In the genomic region with DNA sequence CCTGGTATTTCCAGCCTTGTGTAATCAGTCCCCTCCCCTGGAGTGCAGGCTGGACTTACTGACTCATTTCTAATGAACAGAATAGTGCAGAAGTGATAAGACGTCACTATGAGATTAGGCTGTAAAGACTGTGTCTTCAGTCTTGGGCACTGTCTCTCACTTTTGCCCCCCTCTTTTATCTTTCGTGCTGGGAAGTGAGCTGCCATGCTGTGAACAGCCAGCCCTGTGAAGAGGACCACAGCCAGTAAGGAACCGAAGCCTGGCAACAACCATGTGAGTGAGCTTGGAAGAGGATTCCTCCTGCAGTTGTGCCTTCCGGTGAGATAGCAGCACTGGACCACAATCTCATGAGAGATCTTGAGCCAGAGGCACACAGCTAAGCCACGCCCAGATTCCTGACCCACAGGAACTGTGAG, we compare ENCODE assay signal across 1 cellular context.
TF ChIP-seq lines count a peak whose summit lies in the region.

No MANE protein-coding gene starts in this region.

TF ChIP-seq in K562, 482 proteins besides CTCF, POLR2A, EP300 and RAD21 (continued from another document):
- TF ChIP-seq JUND (IDR thresholded peaks at IDR 0.05; ENCODE audit: borderline replicate concordance, low read depth, low read length) (0 out of 2 replicates have a peak, but pooled peaks have one; percentile 26), JUND (tag; IDR thresholded peaks at IDR 0.05; ENCODE audit: borderline replicate concordance, low read depth, low read length) (peak; percentile 33; the same call in 1 of the 3 replicates), EWSR1 (IDR thresholded peaks at IDR 0.05; ENCODE audit: borderline replicate concordance, low read depth, partially characterized antibody) (no peak), MEIS2 (IDR thresholded peaks at IDR 0.05; ENCODE audit: partially characterized antibody) (peak; percentile 43), CREB1 (IDR thresholded peaks at IDR 0.05) (no peak), CREB1 (CRISPR knock-in tag; IDR thresholded peaks at IDR 0.05) (peak; percentile 21; the same call in 1 of the 2 replicates), CBFB (CRISPR knock-in tag; IDR thresholded peaks at IDR 0.05) (no peak), RNF2 (IDR thresholded peaks at IDR 0.05) (peak; percentile 58; the same call in 1 of the 2 replicates), SOX6 (IDR thresholded peaks at IDR 0.05) (peak; percentile 38), ATF7 (IDR thresholded peaks at IDR 0.05) (0 out of 2 replicates have a peak, but pooled peaks have one; percentile 42), TEAD4 (IDR thresholded peaks at IDR 0.05; ENCODE audit: low read length) (peak; percentile 34; the same call in 1 of the 2 replicates), TEAD4 (CRISPR knock-in tag; IDR thresholded peaks at IDR 0.05; ENCODE audit: borderline replicate concordance) (no peak), MAZ (CRISPR knock-in tag; conservative IDR thresholded peaks at IDR 0.05 in 1 of 2, IDR thresholded peaks at IDR 0.05 in 1 of 2) (no peak), KDM5B (IDR thresholded peaks at IDR 0.05; ENCODE audit: insufficient replicate concordance, low read depth, low read length) (no peak), NCOR1 (IDR thresholded peaks at IDR 0.05) (0 out of 2 replicates have a peak, but pooled peaks have one; percentile 5), SMARCA4 (IDR thresholded peaks at IDR 0.05) (peak; percentile 66; the same call in 1 of the 2 replicates), CBFA2T3 (IDR thresholded peaks at IDR 0.05) (peak; percentile 24; the same call in 1 of the 2 replicates), CEBPB (tag; IDR thresholded peaks at IDR 0.05) (0 out of 2 replicates have a peak, but pooled peaks have one; percentile 13), ATF1 (CRISPR knock-in tag; IDR thresholded peaks at IDR 0.05) (no peak), ATF1 (tag; IDR thresholded peaks at IDR 0.05) (peak; percentile 71), L3MBTL2 (IDR thresholded peaks at IDR 0.05) (0 out of 2 replicates have a peak, but pooled peaks have one; percentile 49), DPF2 (IDR thresholded peaks at IDR 0.05) (peak; percentile 77), SMARCE1 (IDR thresholded peaks at IDR 0.05) (peak; percentile 68), FOSL1 (tag; conservative IDR thresholded peaks at IDR 0.05) (peak; percentile 78), ARID1B (IDR thresholded peaks at IDR 0.05) (peak; percentile 76), RBBP5 (IDR thresholded peaks at IDR 0.05; ENCODE audit: borderline replicate concordance, insufficient read depth, low read length, poor library complexity, severe bottlenecking) (peak; percentile 27), ETV1 (tag; conservative IDR thresholded peaks at IDR 0.05; ENCODE audit: low read depth) (peak; percentile 94), HDAC2 (IDR thresholded peaks at IDR 0.05) (0 out of 2 replicates have a peak, but pooled peaks have one; percentile 39), HDGF (IDR thresholded peaks at IDR 0.05) (no peak), FOXM1 (IDR thresholded peaks at IDR 0.05; ENCODE audit: low read depth) (0 out of 2 replicates have a peak, but pooled peaks have one; percentile 10), FOXM1 (CRISPR knock-in tag; IDR thresholded peaks at IDR 0.05; ENCODE audit: low read depth) (no peak), GATA2 (CRISPR knock-in tag; IDR thresholded peaks at IDR 0.05) (0 out of 2 replicates have a peak, but pooled peaks have one; percentile 36)
- TF ChIP-seq, protein P1, sequence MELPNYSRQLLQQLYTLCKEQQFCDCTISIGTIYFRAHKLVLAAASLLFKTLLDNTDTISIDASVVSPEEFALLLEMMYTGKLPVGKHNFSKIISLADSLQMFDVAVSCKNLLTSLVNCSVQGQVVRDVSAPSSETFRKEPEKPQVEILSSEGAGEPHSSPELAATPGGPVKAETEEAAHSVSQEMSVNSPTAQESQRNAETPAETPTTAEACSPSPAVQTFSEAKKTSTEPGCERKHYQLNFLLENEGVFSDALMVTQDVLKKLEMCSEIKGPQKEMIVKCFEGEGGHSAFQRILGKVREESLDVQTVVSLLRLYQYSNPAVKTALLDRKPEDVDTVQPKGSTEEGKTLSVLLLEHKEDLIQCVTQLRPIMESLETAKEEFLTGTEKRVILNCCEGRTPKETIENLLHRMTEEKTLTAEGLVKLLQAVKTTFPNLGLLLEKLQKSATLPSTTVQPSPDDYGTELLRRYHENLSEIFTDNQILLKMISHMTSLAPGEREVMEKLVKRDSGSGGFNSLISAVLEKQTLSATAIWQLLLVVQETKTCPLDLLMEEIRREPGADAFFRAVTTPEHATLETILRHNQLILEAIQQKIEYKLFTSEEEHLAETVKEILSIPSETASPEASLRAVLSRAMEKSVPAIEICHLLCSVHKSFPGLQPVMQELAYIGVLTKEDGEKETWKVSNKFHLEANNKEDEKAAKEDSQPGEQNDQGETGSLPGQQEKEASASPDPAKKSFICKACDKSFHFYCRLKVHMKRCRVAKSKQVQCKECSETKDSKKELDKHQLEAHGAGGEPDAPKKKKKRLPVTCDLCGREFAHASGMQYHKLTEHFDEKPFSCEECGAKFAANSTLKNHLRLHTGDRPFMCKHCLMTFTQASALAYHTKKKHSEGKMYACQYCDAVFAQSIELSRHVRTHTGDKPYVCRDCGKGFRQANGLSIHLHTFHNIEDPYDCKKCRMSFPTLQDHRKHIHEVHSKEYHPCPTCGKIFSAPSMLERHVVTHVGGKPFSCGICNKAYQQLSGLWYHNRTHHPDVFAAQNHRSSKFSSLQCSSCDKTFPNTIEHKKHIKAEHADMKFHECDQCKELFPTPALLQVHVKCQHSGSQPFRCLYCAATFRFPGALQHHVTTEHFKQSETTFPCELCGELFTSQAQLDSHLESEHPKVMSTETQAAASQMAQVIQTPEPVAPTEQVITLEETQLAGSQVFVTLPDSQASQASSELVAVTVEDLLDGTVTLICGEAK (IDR thresholded peaks at IDR 0.05), result 0 out of 2 replicates have a peak, but pooled peaks have one; percentile 35
- TF ChIP-seq, protein P1 (CRISPR knock-in tag; IDR thresholded peaks at IDR 0.05), result no peak
- TF ChIP-seq, protein P2, sequence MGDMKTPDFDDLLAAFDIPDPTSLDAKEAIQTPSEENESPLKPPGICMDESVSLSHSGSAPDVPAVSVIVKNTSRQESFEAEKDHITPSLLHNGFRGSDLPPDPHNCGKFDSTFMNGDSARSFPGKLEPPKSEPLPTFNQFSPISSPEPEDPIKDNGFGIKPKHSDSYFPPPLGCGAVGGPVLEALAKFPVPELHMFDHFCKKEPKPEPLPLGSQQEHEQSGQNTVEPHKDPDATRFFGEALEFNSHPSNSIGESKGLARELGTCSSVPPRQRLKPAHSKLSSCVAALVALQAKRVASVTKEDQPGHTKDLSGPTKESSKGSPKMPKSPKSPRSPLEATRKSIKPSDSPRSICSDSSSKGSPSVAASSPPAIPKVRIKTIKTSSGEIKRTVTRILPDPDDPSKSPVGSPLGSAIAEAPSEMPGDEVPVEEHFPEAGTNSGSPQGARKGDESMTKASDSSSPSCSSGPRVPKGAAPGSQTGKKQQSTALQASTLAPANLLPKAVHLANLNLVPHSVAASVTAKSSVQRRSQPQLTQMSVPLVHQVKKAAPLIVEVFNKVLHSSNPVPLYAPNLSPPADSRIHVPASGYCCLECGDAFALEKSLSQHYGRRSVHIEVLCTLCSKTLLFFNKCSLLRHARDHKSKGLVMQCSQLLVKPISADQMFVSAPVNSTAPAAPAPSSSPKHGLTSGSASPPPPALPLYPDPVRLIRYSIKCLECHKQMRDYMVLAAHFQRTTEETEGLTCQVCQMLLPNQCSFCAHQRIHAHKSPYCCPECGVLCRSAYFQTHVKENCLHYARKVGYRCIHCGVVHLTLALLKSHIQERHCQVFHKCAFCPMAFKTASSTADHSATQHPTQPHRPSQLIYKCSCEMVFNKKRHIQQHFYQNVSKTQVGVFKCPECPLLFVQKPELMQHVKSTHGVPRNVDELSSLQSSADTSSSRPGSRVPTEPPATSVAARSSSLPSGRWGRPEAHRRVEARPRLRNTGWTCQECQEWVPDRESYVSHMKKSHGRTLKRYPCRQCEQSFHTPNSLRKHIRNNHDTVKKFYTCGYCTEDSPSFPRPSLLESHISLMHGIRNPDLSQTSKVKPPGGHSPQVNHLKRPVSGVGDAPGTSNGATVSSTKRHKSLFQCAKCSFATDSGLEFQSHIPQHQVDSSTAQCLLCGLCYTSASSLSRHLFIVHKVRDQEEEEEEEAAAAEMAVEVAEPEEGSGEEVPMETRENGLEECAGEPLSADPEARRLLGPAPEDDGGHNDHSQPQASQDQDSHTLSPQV (IDR thresholded peaks at IDR 0.05), result peak; percentile 53
- TF ChIP-seq, protein P3, sequence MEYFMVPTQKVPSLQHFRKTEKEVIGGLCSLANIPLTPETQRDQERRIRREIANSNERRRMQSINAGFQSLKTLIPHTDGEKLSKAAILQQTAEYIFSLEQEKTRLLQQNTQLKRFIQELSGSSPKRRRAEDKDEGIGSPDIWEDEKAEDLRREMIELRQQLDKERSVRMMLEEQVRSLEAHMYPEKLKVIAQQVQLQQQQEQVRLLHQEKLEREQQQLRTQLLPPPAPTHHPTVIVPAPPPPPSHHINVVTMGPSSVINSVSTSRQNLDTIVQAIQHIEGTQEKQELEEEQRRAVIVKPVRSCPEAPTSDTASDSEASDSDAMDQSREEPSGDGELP (CRISPR knock-in tag; IDR thresholded peaks at IDR 0.05; ENCODE audit: borderline replicate concordance), result peak; percentile 25; the same call in 1 of the 2 replicates
- TF ChIP-seq, protein P4, sequence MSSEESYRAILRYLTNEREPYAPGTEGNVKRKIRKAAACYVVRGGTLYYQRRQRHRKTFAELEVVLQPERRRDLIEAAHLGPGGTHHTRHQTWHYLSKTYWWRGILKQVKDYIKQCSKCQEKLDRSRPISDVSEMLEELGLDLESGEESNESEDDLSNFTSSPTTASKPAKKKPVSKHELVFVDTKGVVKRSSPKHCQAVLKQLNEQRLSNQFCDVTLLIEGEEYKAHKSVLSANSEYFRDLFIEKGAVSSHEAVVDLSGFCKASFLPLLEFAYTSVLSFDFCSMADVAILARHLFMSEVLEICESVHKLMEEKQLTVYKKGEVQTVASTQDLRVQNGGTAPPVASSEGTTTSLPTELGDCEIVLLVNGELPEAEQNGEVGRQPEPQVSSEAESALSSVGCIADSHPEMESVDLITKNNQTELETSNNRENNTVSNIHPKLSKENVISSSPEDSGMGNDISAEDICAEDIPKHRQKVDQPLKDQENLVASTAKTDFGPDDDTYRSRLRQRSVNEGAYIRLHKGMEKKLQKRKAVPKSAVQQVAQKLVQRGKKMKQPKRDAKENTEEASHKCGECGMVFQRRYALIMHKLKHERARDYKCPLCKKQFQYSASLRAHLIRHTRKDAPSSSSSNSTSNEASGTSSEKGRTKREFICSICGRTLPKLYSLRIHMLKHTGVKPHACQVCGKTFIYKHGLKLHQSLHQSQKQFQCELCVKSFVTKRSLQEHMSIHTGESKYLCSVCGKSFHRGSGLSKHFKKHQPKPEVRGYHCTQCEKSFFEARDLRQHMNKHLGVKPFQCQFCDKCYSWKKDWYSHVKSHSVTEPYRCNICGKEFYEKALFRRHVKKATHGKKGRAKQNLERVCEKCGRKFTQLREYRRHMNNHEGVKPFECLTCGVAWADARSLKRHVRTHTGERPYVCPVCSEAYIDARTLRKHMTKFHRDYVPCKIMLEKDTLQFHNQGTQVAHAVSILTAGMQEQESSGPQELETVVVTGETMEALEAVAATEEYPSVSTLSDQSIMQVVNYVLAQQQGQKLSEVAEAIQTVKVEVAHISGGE (CRISPR knock-in tag; IDR thresholded peaks at IDR 0.05), result peak in 1 of 3 experiments; percentile 74; a peak in 2 of 6 replicates
- TF ChIP-seq, protein P5, sequence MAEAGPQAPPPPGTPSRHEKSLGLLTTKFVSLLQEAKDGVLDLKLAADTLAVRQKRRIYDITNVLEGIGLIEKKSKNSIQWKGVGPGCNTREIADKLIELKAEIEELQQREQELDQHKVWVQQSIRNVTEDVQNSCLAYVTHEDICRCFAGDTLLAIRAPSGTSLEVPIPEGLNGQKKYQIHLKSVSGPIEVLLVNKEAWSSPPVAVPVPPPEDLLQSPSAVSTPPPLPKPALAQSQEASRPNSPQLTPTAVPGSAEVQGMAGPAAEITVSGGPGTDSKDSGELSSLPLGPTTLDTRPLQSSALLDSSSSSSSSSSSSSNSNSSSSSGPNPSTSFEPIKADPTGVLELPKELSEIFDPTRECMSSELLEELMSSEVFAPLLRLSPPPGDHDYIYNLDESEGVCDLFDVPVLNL (CRISPR knock-in tag; IDR thresholded peaks at IDR 0.05; ENCODE audit: low read depth), result no peak
TF ChIP-seq in K562: peak in this region for 37.
